Comparison of ENCODE assay signal across 15 cellular contexts in the genomic region with DNA sequence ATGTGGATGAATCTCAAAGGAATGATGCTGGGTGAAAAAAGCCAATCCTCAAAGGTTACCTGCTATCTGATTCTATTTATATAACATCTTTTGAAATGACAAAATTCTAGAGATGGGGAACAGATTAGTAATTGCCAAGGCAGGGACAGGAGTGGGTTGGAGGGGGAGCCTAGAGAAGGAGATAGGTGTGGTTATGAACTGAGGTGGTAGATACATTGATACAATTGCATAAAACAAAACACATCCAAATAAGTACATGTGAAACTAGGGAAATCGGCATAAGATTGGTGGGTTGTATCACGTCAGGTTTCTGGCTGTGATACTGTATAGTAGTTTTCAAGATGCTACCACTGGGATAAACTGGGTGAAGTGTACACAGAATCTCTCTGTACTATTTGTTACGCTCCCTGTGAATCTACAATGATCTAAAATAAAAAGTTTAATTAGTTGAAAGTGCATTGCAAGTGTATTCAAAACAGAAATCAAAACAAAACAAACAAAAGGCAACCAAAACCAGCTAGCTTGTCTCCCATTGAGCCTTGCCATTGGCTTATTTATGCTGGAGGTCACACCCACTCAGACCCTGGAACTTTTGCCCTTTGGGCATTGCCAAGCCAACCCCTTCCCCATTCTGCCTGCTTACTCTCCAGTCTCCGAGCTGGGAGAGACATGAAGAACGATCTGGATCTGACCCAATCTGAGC. TPM values are rescaled to one million over a fixed set of nuclear protein-coding genes. Genes with fewer than 3 reads are reported as not detected.
A peak's percentile ranks its signal among the peaks of the same experiment; 100 is the strongest.
DNase-seq lines count a peak whose midpoint lies in the region; ATAC-seq lines count a peak whose summit lies in the region.
"Had no signal": no experiment of that assay in that cellular context is flagged by ENCODE, and none has a peak within 500 bp of the region (broad histone marks: within the 10 kb centered on the region; RNA-seq: fewer than 3 reads in every experiment).

No MANE protein-coding gene starts in this region.

- H3K4me3 ChIP-seq in Jurkat, Clone E6-1 (ENCODE audit: low read length) = peak overlapping the region; percentile 6; the same call in 1 of the 2 replicates
- H3K4me3 ChIP-seq: body of pancreas, testis had no signal

- no peak for ATAC-seq in HG03378 (IDR thresholded peaks at IDR 0.05; ENCODE audit: unreplicated experiment)
- no peak for ATAC-seq in GM21447 (IDR thresholded peaks at IDR 0.05; ENCODE audit: unreplicated experiment)
- ATAC-seq: body of pancreas had no signal

- peaks cover 48% of the 10 kb centered on the region for H3K4me1 Mint-ChIP-seq in activated naive CD4-positive, alpha-beta T cell treated with anti-CD3 and anti-CD28 coated beads, Interleukin-2, amount 50 U/mL, for 24 hours

- no peaks in the 10 kb centered on the region for H3K9me3 Mint-ChIP-seq in activated naive CD4-positive, alpha-beta T cell treated with anti-CD3 and anti-CD28 coated beads, Interleukin-2, amount 50 U/mL, for 24 hours

- H3K4me3 Mint-ChIP-seq in activated naive CD4-positive, alpha-beta T cell treated with anti-CD3 and anti-CD28 coated beads, Interleukin-2, amount 50 U/mL, for 24 hours = peak overlapping the region; percentile 17

- H3K27me3 Mint-ChIP-seq in activated naive CD4-positive, alpha-beta T cell treated with anti-CD3 and anti-CD28 coated beads, Interleukin-2, amount 50 U/mL, for 24 hours = no peaks in the 10 kb centered on the region

- peaks cover 10% of the 10 kb centered on the region for H3K36me3 Mint-ChIP-seq in activated naive CD4-positive, alpha-beta T cell treated with anti-CD3 and anti-CD28 coated beads, Interleukin-2, amount 50 U/mL, for 24 hours

- peak overlapping the region; percentile 52 for H3K27ac Mint-ChIP-seq in activated naive CD4-positive, alpha-beta T cell treated with anti-CD3 and anti-CD28 coated beads, Interleukin-2, amount 50 U/mL, for 24 hours

- peak; percentile 57 for DNase-seq in activated CD4-positive, alpha-beta T cell treated with anti-CD3 and anti-CD28 coated beads for 48 hours
- DNase-seq in activated CD4-positive, alpha-beta T cell treated with anti-CD3 and anti-CD28 coated beads, Interleukin-2, amount 50 U/mL, for 4 hours = no peak
- DNase-seq in Jurkat, Clone E6-1 (ENCODE audit: low read depth, low spot score) = no peak
- peak; percentile 71 for DNase-seq in putamen (ENCODE audit: low spot score)
- DNase-seq in cerebellar nuclear complex (lab: John Stamatoyannopoulos, UW) = no peak
- DNase-seq: body of pancreas, Calu3, foreskin fibroblast, NCI-H187 treated with DMSO at 0.1 percent for 48 hours, NCI-H526 treated with DMSO at 0.1 percent for 48 hours, T1000, testis had no signal

RNA-seq across cellular contexts. Expression of a gene that starts 27.8 kb away (rescaled TPM):
- 20.2 TPM for polyA plus RNA-seq in Jurkat, Clone E6-1 (2012; ENCODE audit: insufficient read depth, insufficient read length)

Comparison
In these comparisons a context has a peak if more than half of its experiments do, and no peak if none do; other contexts are left out.
1. DNase-seq: peak in activated CD4-positive, alpha-beta T cell treated with anti-CD3 and anti-CD28 coated beads for 48 hours (single experiment) and putamen (single experiment); none in activated CD4-positive, alpha-beta T cell treated with anti-CD3 and anti-CD28 coated beads, Interleukin-2, amount 50 U/mL, for 4 hours (0 of 2), Jurkat, Clone E6-1 (single experiment) and cerebellar nuclear complex (0 of 2).